2 cellular contexts compared by ENCODE assay signal in genomic region chr11:47592970-47593369, GRCh38.
TF ChIP-seq lines count a peak whose summit lies in the region.

No MANE protein-coding gene starts in this region.

TF ChIP-seq in H1, 55 proteins besides CTCF, POLR2A, EP300 and RAD21:
- TF ChIP-seq CEBPB (IDR thresholded peaks at IDR 0.05; ENCODE audit: low read depth, low read length) (no peak), RXRA (IDR thresholded peaks at IDR 0.05; ENCODE audit: insufficient read depth, low read depth, low read length) (no peak), KDM1A (IDR thresholded peaks at IDR 0.05; ENCODE audit: borderline replicate concordance, low read length) (peak; percentile 34; the same call in 1 of the 2 replicates)

TF ChIP-seq in neural cell, 6 proteins besides CTCF, POLR2A, EP300 and RAD21:
- no peak for TF ChIP-seq MXI1 (conservative IDR thresholded peaks at IDR 0.05; ENCODE audit: poor library complexity, severe bottlenecking)
- no peak for TF ChIP-seq EZH2 (IDR thresholded peaks at IDR 0.05; ENCODE audit: borderline replicate concordance, insufficient read depth, low read length, poor library complexity, severe bottlenecking)
- TF ChIP-seq POLR2AphosphoS5 (IDR thresholded peaks at IDR 0.05), result no peak
- no peak for TF ChIP-seq SMC3 (conservative IDR thresholded peaks at IDR 0.05; ENCODE audit: poor library complexity)
- TF ChIP-seq TAF1 (IDR thresholded peaks at IDR 0.05; ENCODE audit: low read depth), result no peak
- TF ChIP-seq REST (IDR thresholded peaks at IDR 0.05; ENCODE audit: borderline replicate concordance), result no peak
